ENCODE assay signal across 13 cellular contexts in genomic region chr16:47873434-47873833, GRCh38.
DNase-seq lines count a peak whose midpoint lies in the region; ATAC-seq and TF ChIP-seq lines count a peak whose summit lies in the region.
"Had no signal": no experiment of that assay in that cellular context is flagged by ENCODE, and none has a peak within 500 bp of the region (broad histone marks: within the 10 kb centered on the region; RNA-seq: fewer than 3 reads in every experiment).

No MANE protein-coding gene starts in this region.

- DNase-seq in A673 (ENCODE audit: low spot score) (peak; percentile 30), EH (ENCODE audit: low read depth) (peak; percentile 6), NAMALWA (ENCODE audit: low spot score) (peak; percentile 25), chondrocyte (ENCODE audit: low spot score) (no peak), CD1c-positive myeloid dendritic cell (ENCODE audit: extremely low spot score) (no peak)
- no peak for DNase-seq in stimulated activated CD4-positive, alpha-beta T cell treated with anti-CD3 and anti-CD28 coated beads, Interleukin-15, amount 100 ng/mL, for 24 hours
- DNase-seq: activated naive CD4-positive, alpha-beta T cell treated with anti-CD3 and anti-CD28 coated beads, Interleukin-2, amount 50 U/mL, for 16 hours; CD8-positive, alpha-beta T cell had no signal

- no peaks in the 10 kb centered on the region for H3K36me3 ChIP-seq in A673 (ENCODE audit: insufficient read depth, low read length, poor library complexity, severe bottlenecking)
- H3K36me3 ChIP-seq: SJCRH30, suprapubic skin had no signal

- H3K4me3 Mint-ChIP-seq in chondrocyte (ENCODE audit: unreplicated experiment): no peak overlapping the region
- H3K4me3 Mint-ChIP-seq: CD8-positive, alpha-beta T cell had no signal

- POLR2A ChIA-PET in A673 (lab: Charles Lee; ENCODE audit: low non-redundant PET): no interaction called here

- H3K4me1 ChIP-seq in A673 (ENCODE audit: insufficient read depth, low read length, poor library complexity, severe bottlenecking): no peaks in the 10 kb centered on the region
- H3K4me1 ChIP-seq: SJCRH30, suprapubic skin had no signal

- ATAC-seq in GM21619 (IDR thresholded peaks at IDR 0.05; ENCODE audit: unreplicated experiment) (no peak), HG03045 (IDR thresholded peaks at IDR 0.05; ENCODE audit: unreplicated experiment) (no peak)
- ATAC-seq: CD8-positive, alpha-beta T cell had no signal

- no peaks in the 10 kb centered on the region for H3K9me3 ChIP-seq in A673 (ENCODE audit: low read depth, low read length, poor library complexity, severe bottlenecking)
- H3K9me3 ChIP-seq: SJCRH30, suprapubic skin had no signal

- H3K36me3 Mint-ChIP-seq in chondrocyte (ENCODE audit: low read depth): no peaks in the 10 kb centered on the region
- H3K36me3 Mint-ChIP-seq: CD8-positive, alpha-beta T cell had no signal

- no peak overlapping the region for H3K4me3 ChIP-seq in A673 (ENCODE audit: low read depth, low read length, poor library complexity, severe bottlenecking)
- H3K4me3 ChIP-seq: hepatocyte, SJCRH30, suprapubic skin had no signal

- no peaks in the 10 kb centered on the region for H3K4me1 Mint-ChIP-seq in chondrocyte (ENCODE audit: low read depth)

- H3K27ac Mint-ChIP-seq in chondrocyte (ENCODE audit: unreplicated experiment): no peak overlapping the region
- H3K27ac Mint-ChIP-seq: CD8-positive, alpha-beta T cell had no signal

- CTCF ChIA-PET in A673 (lab: Charles Lee): interaction anchor here (0.5 kb wide), 1 partner anchor 602 kb away, joined by 3 read pairs; no protein-coding TSS in a partner anchor

- peaks cover 5% of the 10 kb centered on the region for H3K27me3 ChIP-seq in A673 (replicated peaks; ENCODE audit: insufficient read depth, low read depth, low read length, poor library complexity)
- H3K27me3 ChIP-seq: hepatocyte, SJCRH30, suprapubic skin had no signal

- TF ChIP-seq CTCF in A673 (conservative IDR thresholded peaks at IDR 0.05; ENCODE audit: low read depth, low read length): peak; percentile 55
- TF ChIP-seq CTCF in chondrocyte (IDR thresholded peaks at IDR 0.05): peak; percentile 47

- peaks cover 11% of the 10 kb centered on the region for H3K27me3 Mint-ChIP-seq in chondrocyte (ENCODE audit: low read depth)

- H3K27ac ChIP-seq in A673 (ENCODE audit: low read depth, low read length, poor library complexity, severe bottlenecking): no peak overlapping the region
- H3K27ac ChIP-seq: hepatocyte, SJCRH30, suprapubic skin had no signal

- intact Hi-C loops in A673 (cut with micrococcal nuclease; ENCODE audit: unreplicated experiment): no loop called here

- peaks cover 3% of the 10 kb centered on the region for H3K9me3 Mint-ChIP-seq in chondrocyte (ENCODE audit: low read depth)
- H3K9me3 Mint-ChIP-seq: CD8-positive, alpha-beta T cell had no signal

- BruUV-seq in A673 (replicated peaks; lab: Mats Ljungman, UMichigan): no TSS peak

Comparison
In these comparisons a context has a peak if more than half of its experiments do, and no peak if none do; other contexts are left out.
1. DNase-seq: peak in A673 (single experiment), EH (single experiment) and NAMALWA (single experiment); none in chondrocyte (single experiment), CD1c-positive myeloid dendritic cell (single experiment) and stimulated activated CD4-positive, alpha-beta T cell treated with anti-CD3 and anti-CD28 coated beads, Interleukin-15, amount 100 ng/mL, for 24 hours (single experiment).